Comparison of ENCODE assay signal across 1 cellular context in genomic region chr1:207088161-207088560, GRCh38.
TF ChIP-seq lines count a peak whose summit lies in the region.

No MANE protein-coding gene starts in this region.

TF ChIP-seq in IMR-90, 13 proteins besides CTCF, POLR2A, EP300 and RAD21:
- TF ChIP-seq MXI1 (IDR thresholded peaks at IDR 0.05; ENCODE audit: borderline replicate concordance, low read depth, low read length) (no peak), USF2 (IDR thresholded peaks at IDR 0.05; ENCODE audit: low read depth, low read length) (no peak), CHD1 (IDR thresholded peaks at IDR 0.05; ENCODE audit: low read depth, low read length) (no peak), RFX5 (IDR thresholded peaks at IDR 0.05; ENCODE audit: low read depth, low read length) (no peak), RCOR1 (IDR thresholded peaks at IDR 0.05; ENCODE audit: insufficient replicate concordance, low read length) (no peak), MAFK (IDR thresholded peaks at IDR 0.05; ENCODE audit: low read depth, low read length) (no peak), FOS (IDR thresholded peaks at IDR 0.05; ENCODE audit: low read depth, low read length) (no peak), ELK1 (IDR thresholded peaks at IDR 0.05; ENCODE audit: borderline replicate concordance, low read depth, low read length) (no peak), MAZ (IDR thresholded peaks at IDR 0.05; ENCODE audit: borderline replicate concordance, low read depth, low read length) (no peak), NFE2L2 (IDR thresholded peaks at IDR 0.05; ENCODE audit: low read depth, low read length) (no peak), BHLHE40 (IDR thresholded peaks at IDR 0.05; ENCODE audit: low read depth, low read length) (no peak), CEBPB (IDR thresholded peaks at IDR 0.05; ENCODE audit: low read depth, low read length) (no peak), SMC3 (IDR thresholded peaks at IDR 0.05; ENCODE audit: low read depth, low read length) (no peak)
